ENCODE assay signal across 8 cellular contexts in the genomic region with DNA sequence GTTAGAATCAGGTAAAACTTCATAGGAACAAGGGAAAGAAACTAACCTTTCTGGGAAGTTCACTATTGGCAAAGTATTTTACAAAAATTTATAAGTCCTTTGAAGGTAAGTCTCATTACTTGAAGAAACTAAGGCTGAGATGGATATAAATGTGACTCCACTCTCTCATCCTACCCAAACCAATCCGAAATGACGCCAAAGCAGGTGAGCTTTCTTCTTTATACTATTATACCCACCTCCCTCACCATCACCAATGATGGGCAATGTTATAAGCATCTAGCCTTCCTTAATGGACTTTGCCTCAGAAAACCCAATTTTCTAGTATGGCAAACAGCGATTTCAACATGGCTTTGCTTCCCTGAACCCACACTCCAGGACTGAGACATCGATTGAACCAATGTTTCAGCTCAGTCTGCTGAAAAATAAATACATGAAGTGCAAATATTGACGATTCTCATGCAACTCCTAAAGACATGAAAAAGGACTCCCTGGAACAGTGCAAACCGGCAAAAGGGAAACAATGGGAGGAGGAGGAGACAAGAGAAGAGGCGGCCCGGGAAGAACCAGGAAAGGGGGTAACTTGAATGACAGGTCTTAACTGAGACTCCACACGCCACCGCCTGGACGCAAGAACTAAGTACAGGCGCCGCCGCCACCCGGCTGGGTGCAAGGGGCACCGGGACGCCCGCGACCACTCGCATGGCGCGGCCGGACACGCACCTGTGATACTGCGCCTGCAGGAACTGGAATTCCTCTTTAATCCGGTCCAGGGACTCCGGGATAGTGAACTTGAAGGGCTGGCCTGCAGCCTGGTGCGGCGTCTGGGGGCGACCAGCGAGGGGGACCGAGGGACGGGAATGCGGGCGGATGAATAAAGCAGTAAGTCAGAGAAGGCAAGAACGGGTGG. TPM values are rescaled to one million over a fixed set of nuclear protein-coding genes. Genes with fewer than 3 reads are reported as not detected.
DNase-seq lines count a peak whose midpoint lies in the region; ATAC-seq and TF ChIP-seq lines count a peak whose summit lies in the region.

No MANE protein-coding gene starts in this region.

- peak; percentile 83 for DNase-seq in 8988T
- DNase-seq in GM13977 (ENCODE audit: low spot score) = peak; percentile 49
- peak; percentile 64 for DNase-seq in MM.1S
- DNase-seq in SJCRH30 = peak; percentile 91 to 93
- peak; percentile 95 for DNase-seq in chondrocyte (ENCODE audit: low spot score)
- DNase-seq in inferior parietal cortex (ENCODE audit: extremely low spot score) = peak; percentile 77
- peak; percentile 90 for DNase-seq in sciatic nerve (ENCODE audit: low spot score)

- H3K4me1 ChIP-seq in MM.1S (ENCODE audit: low read length) = no peaks in the 10 kb centered on the region
- peaks cover 9% of the 10 kb centered on the region; the same call in 1 of the 2 replicates for H3K4me1 ChIP-seq in SJCRH30

- H3K27me3 Mint-ChIP-seq in chondrocyte (ENCODE audit: low read depth) = no peaks in the 10 kb centered on the region

- H3K36me3 Mint-ChIP-seq in chondrocyte (ENCODE audit: low read depth) = no peaks in the 10 kb centered on the region

- no peaks in the 10 kb centered on the region for H3K79me2 ChIP-seq in MM.1S (ENCODE audit: low read length)

- in situ Hi-C loops in GM13977 (cut with MboI; ENCODE audit: low pct_unique_long_range_greater_than_20kb, low sequenced_read_pairs, unreplicated experiment) = no loop called here

- peaks cover 15% of the 10 kb centered on the region for H3K27me3 ChIP-seq in MM.1S (replicated peaks; ENCODE audit: insufficient read depth, low read length)
- no peaks in the 10 kb centered on the region for H3K27me3 ChIP-seq in SJCRH30

- H3K27ac ChIP-seq in MM.1S (ENCODE audit: low read length) = no peak overlapping the region
- H3K27ac ChIP-seq in SJCRH30 = peak overlapping the region; percentile 87

- H3K9ac ChIP-seq in MM.1S (ENCODE audit: low read length) = peak overlapping the region; percentile 16; the same call in 1 of the 2 replicates

- no peak overlapping the region for H3K4me3 Mint-ChIP-seq in chondrocyte (ENCODE audit: unreplicated experiment)

- H2AFZ ChIP-seq in MM.1S (ENCODE audit: low read length) = peak overlapping the region; percentile 71

- TF ChIP-seq CTCF in GM13977 (IDR thresholded peaks at IDR 0.05; ENCODE audit: extremely low read depth, insufficient read depth, missing control alignments) (no peak), MM.1S (IDR thresholded peaks at IDR 0.05; ENCODE audit: low read length) (peak; percentile 54), chondrocyte (IDR thresholded peaks at IDR 0.05) (peak; percentile 91)

- no peaks in the 10 kb centered on the region for H3K9me3 ChIP-seq in MM.1S (replicated peaks; ENCODE audit: insufficient read depth, low read length)
- no peaks in the 10 kb centered on the region for H3K9me3 ChIP-seq in SJCRH30 (replicated peaks)

- H3K4me2 ChIP-seq in MM.1S (ENCODE audit: low read depth, low read length) = peak overlapping the region; percentile 95

- peak overlapping the region; percentile 72 for H3K4me3 ChIP-seq in MM.1S (ENCODE audit: low read length)
- H3K4me3 ChIP-seq in SJCRH30 = peak overlapping the region; percentile 89

- intact Hi-C loops in sciatic nerve (cut with DNase I) = no loop called here

- peak; percentile 65 for ATAC-seq in sciatic nerve
- ATAC-seq in HG03139 (IDR thresholded peaks at IDR 0.05; ENCODE audit: unreplicated experiment) = no peak

- H3F3A ChIP-seq in MM.1S (ENCODE audit: insufficient read depth, low read length) = 0 out of 2 replicates have a peak, but pooled peaks cover 2% of the 10 kb centered on the region

- H3K9me3 Mint-ChIP-seq in chondrocyte (ENCODE audit: low read depth) = no peaks in the 10 kb centered on the region

- no peaks in the 10 kb centered on the region for H3K9me2 ChIP-seq in MM.1S (replicated peaks; ENCODE audit: insufficient read depth, low read length)

- H3K36me3 ChIP-seq in MM.1S (replicated peaks; ENCODE audit: insufficient read depth, low read length) = no peaks in the 10 kb centered on the region
- peaks cover 37% of the 10 kb centered on the region for H3K36me3 ChIP-seq in SJCRH30

- H3K27ac Mint-ChIP-seq in chondrocyte (ENCODE audit: unreplicated experiment) = peak overlapping the region; percentile 79

- H4K20me1 ChIP-seq in MM.1S (ENCODE audit: insufficient read depth, low read length) = no peaks in the 10 kb centered on the region

- peaks cover 6% of the 10 kb centered on the region for H3K4me1 Mint-ChIP-seq in chondrocyte (ENCODE audit: low read depth)

RNA-seq across cellular contexts. Expression of gene TLE1, which starts 2.5 kb away (rescaled TPM):
- 101 and 102 TPM in 2 replicates for total RNA-seq in SJCRH30 (2014; rRNA removed; shearing (Covaris generic))
- total RNA-seq in chondrocyte (12.2 to 17.1 TPM (median 12.6 TPM) in 3 replicates), sciatic nerve (56.6 TPM)
